ENCODE assay signal across 35 cellular contexts in the genomic region with DNA sequence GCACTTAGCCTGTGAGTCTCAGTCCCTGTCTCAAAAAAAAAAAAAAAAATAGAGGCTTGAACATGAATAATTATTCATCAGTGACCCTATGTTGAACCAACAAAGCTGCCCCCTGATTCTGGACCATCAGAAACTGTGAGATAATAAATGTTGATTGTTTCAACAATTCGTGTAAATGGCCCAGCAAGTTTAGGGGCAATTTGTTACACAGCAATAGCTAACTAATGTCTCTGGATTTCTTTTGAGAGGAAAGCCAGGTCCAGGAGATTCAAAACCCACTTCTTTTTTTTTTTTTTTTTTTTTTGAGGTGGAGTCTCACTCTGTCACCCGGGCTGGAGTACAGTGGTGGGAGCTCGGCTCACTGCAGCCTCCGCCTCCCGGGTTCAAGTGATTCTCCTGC.
"Had no signal": no experiment of that assay in that cellular context is flagged by ENCODE, and none has a peak within 500 bp of the region (broad histone marks: within the 10 kb centered on the region; RNA-seq: fewer than 3 reads in every experiment).

No MANE protein-coding gene starts in this region.

- DNase-seq: Kasumi-1, MG63, MM.1S, MV-4-11, NCI-H1048, NCI-H1092, NCI-H1092 treated with DMSO at 0.1 percent for 48 hours, NCI-H1105, NCI-H1105 treated with DMSO at 0.1 percent for 48 hours, NCI-H1417, NCI-H1417 treated with DMSO at 0.1 percent for 48 hours, NCI-H1436, NCI-H1436 treated with DMSO at 0.1 percent for 48 hours, NCI-H146, NCI-H1694, NCI-H1694 treated with DMSO at 0.1 percent for 48 hours, NCI-H187, NCI-H187 treated with DMSO at 0.1 percent for 48 hours, NCI-H1930, NCI-H2029, NCI-H2029 treated with DMSO at 0.1 percent for 48 hours, NCI-H2081, NCI-H2081 treated with DMSO at 0.1 percent for 48 hours, NCI-H2107, NCI-H2171, NCI-H2171 treated with DMSO at 0.1 percent for 48 hours, NCI-H2227 treated with DMSO at 0.1 percent for 48 hours, NCI-H226, NCI-H345, NCI-H446, NCI-H446 treated with DMSO at 0.1 percent for 48 hours, NCI-H510A, NCI-H510A treated with DMSO at 0.1 percent for 48 hours, NCI-H524, NCI-H524 treated with DMSO at 0.1 percent for 48 hours had no signal

- H3K4me3 ChIP-seq: MG63 had no signal

- H3K36me3 ChIP-seq: MG63 had no signal

- H3K9me3 ChIP-seq: MG63 had no signal

- H3K27me3 ChIP-seq: MG63 had no signal
